8 cellular contexts compared by ENCODE assay signal in the genomic region with DNA sequence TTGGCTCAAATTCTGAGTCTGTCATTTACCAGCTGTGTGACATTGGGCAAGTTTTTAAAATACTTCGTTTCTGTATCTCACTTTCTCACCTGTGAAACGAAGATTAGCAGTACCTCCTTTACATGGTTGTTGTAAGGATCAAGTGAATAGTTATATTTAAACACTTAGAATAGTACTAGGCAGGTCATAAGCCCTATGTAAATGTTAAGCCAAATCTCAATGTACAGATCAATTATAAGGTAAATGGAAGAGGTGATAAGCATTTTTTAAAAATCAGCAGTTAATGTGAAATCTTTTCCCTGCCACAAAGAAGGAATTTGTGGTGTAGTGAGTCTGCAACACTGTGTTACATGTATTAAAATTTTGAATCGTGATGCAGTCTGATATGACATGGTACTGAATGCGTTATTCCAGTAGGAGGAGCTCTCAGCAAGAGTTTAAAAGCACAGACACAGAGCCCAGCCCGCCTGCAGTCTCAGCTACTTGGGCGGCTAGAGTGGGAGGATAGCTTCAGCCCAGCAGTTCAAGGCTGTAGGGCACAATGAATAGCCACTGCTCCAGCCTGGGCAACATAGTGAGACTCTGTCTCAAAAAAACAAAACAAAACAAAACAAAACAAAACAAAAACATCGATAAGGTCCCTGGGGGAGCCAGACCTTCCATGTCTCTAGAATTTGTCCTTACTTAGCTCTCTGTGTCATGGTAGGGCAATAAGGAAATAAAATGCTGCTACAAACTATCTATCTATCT. TPM values are rescaled to one million over a fixed set of nuclear protein-coding genes. Genes with fewer than 3 reads are reported as not detected.
DNase-seq lines count a peak whose midpoint lies in the region; ATAC-seq, FAIRE-seq and TF ChIP-seq lines count a peak whose summit lies in the region.

No MANE protein-coding gene starts in this region.

- intact Hi-C loops in esophagus squamous epithelium (cut with DNase I) = no loop called here

- no peak for FAIRE-seq in urothelium cell line (lab: Jason Lieb, UNC)

- TF ChIP-seq POLR2A in esophagus squamous epithelium (IDR thresholded peaks at IDR 0.05) = no peak

- H3K9me3 ChIP-seq in esophagus squamous epithelium = no peaks in the 10 kb centered on the region

- ATAC-seq in GM21360 (IDR thresholded peaks at IDR 0.05; ENCODE audit: unreplicated experiment) (peak; percentile 87), HG03575 (IDR thresholded peaks at IDR 0.05; ENCODE audit: extremely low read depth, insufficient number of reproducible peaks, low FRiP score, unreplicated experiment) (peak; percentile 87)

- H3K27me3 ChIP-seq in esophagus squamous epithelium = no peaks in the 10 kb centered on the region

- peaks cover 3% of the 10 kb centered on the region for H3K27me3 Mint-ChIP-seq in nephron progenitor cell (ENCODE audit: low read depth, poor library complexity)

- H3K4me1 Mint-ChIP-seq in nephron progenitor cell = peaks cover under 1% of the 10 kb centered on the region

- H3K36me3 ChIP-seq in esophagus squamous epithelium = no peaks in the 10 kb centered on the region

- DNase-seq in DMS53 treated with DMSO at 0.1 percent for 48 hours (lab: John Stamatoyannopoulos, UW; ENCODE audit: unreplicated experiment) (peak; percentile 62), NCI-H82 treated with DMSO at 0.1 percent for 48 hours (lab: John Stamatoyannopoulos, UW; ENCODE audit: unreplicated experiment) (peak; percentile 74), esophagus squamous epithelium (lab: John Stamatoyannopoulos, UW) (no peak), nephron progenitor cell (peak; percentile 43), urothelium cell line (ENCODE audit: low spot score) (peak; percentile 71)
- peak; percentile 54 for DNase-seq in activated CD8-positive, alpha-beta memory T cell treated with anti-CD3 and anti-CD28 coated beads, Interleukin-2, amount 50 U/mL, for 4 hours

- TF ChIP-seq CTCF in esophagus squamous epithelium (IDR thresholded peaks at IDR 0.05) (peak; percentile 47 to 78 (median 62)), nephron progenitor cell (IDR thresholded peaks at IDR 0.05) (peak; percentile 52)

- no peaks in the 10 kb centered on the region for H3K36me3 Mint-ChIP-seq in nephron progenitor cell (ENCODE audit: low read depth)

- no peak overlapping the region for H3K27ac ChIP-seq in esophagus squamous epithelium

- H3K9me3 Mint-ChIP-seq in nephron progenitor cell = peaks cover 8% of the 10 kb centered on the region

- WGBS in esophagus squamous epithelium, 2 donors = 15 to 17% methylated on average over 7 of the region's 7 CpGs

- H3K27ac Mint-ChIP-seq in nephron progenitor cell = no peak overlapping the region

- H3K4me1 ChIP-seq in esophagus squamous epithelium = no peaks in the 10 kb centered on the region

- no peak overlapping the region for H3K4me3 ChIP-seq in esophagus squamous epithelium

- no peak overlapping the region for H3K4me3 Mint-ChIP-seq in nephron progenitor cell

RNA-seq across cellular contexts. Expression of a gene that starts 46.0 kb away (rescaled TPM):
- 1 to 10 TPM; 2.5 to 6.2 (median 3.5) TPM for total RNA-seq in esophagus squamous epithelium

RNA-seq across cellular contexts. Expression of a gene that starts 46.0 kb away (rescaled TPM):
- 10 to 100 TPM in 2 of 4 donors, 1 to 10 TPM in 2; 5.2 to 14.9 (median 10.1) TPM for total RNA-seq in esophagus squamous epithelium
